ENCODE assay signal across 9 cellular contexts in the genomic region with DNA sequence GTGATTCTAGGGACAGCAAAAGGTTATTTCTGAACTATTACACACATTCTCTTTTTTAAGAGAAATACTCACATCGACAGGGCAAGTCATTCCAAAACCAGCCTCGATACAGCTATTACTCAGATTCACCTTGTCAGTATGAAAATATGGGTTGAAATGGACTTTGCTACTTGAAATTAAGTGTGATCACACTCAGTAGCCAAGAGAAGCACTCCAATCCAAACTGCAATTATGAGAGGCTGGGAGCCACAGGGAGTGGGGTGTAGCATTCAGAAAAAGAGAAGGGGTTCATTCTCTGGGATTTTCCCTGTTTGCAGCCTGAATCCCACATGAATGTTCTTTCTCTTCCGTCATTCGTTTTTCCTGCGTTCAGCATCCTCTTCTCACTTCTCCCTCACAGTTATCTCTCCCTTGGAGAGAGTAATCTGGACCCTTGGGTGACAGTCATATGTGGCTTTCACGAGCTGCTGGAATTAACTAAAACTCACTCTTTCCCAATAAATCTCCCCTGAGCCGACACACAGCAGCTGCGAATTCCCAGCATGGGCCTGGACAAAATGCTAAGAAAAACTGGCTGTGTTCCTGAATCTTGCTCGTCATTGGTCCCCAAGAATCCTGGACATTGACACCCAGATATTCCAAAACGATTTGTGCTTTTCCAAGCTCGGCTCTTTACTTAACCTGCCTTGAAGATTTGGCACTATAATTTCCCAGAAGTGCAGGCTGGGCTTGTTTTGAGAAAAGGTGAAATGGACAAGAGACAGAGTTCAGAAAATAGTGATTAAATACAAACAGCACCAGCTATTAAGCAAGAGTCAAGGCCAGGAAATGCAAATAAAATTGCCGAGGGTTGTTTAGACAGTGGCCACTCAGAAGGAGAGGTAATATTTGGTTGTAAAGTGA.
DNase-seq lines count a peak whose midpoint lies in the region; ATAC-seq and TF ChIP-seq lines count a peak whose summit lies in the region.
"Had no signal": no experiment of that assay in that cellular context is flagged by ENCODE, and none has a peak within 500 bp of the region (broad histone marks: within the 10 kb centered on the region; RNA-seq: fewer than 3 reads in every experiment).

No MANE protein-coding gene starts in this region.

- H3K9me3 Mint-ChIP-seq in activated CD4-positive, alpha-beta memory T cell treated with anti-CD3 and anti-CD28 coated beads for 36 hours, result no peaks in the 10 kb centered on the region

- no peaks in the 10 kb centered on the region for H3K27me3 ChIP-seq in liver (ENCODE audit: control insufficient read depth in 4 of 4, insufficient read depth in 4 of 4, low read length in 3 of 4)
- no peaks in the 10 kb centered on the region for H3K27me3 ChIP-seq in uterus
- no peaks in the 10 kb centered on the region for H3K27me3 ChIP-seq in Karpas-422 (ENCODE audit: low read length)

- H3K27ac Mint-ChIP-seq in activated CD4-positive, alpha-beta memory T cell treated with anti-CD3 and anti-CD28 coated beads for 36 hours, result peak overlapping the region; percentile 92

- H3K4me1 ChIP-seq in liver (ENCODE audit: control insufficient read depth in 4 of 4, insufficient read depth in 4 of 4, low read length in 3 of 4) (peaks cover 14 to 45% (median 23%) of the 10 kb centered on the region in 4 donors), uterus (peaks cover 5 to 21% of the 10 kb centered on the region in 2 donors), Karpas-422 (ENCODE audit: low read length) (peaks cover 3% of the 10 kb centered on the region)

- H3K4me3 ChIP-seq in liver (ENCODE audit: low read depth in 1 of 3, low read length in 3 of 3) (peak overlapping the region; percentile 47 to 82 (median 69)), uterus (no peak overlapping the region), Karpas-422 (ENCODE audit: low read length) (no peak overlapping the region)
- H3K4me3 ChIP-seq: mucosa of descending colon had no signal

- H3K9ac ChIP-seq in liver (ENCODE audit: low read depth in 1 of 2, low read length in 2 of 2), result peak overlapping the region; percentile 78 to 81
- H3K9ac ChIP-seq in Karpas-422 (ENCODE audit: low read length), result no peak overlapping the region

- CTCF ChIA-PET in activated CD4-positive, alpha-beta memory T cell treated with anti-CD3 and anti-CD28 coated beads for 36 hours (lab: Charles Lee), result interaction anchor here (0.6 to 7.6 kb wide), 34 partner anchors 9 to 1122 kb away, joined by 3 to 77 read pairs (median 4); partner anchors contain the start of gene BTG1

- H2AFZ ChIP-seq in Karpas-422 (ENCODE audit: low read length), result no peak overlapping the region

- peak; percentile 22 for DNase-seq in activated naive CD4-positive, alpha-beta T cell treated with Interleukin-2 at 50 U/mL for 16 hours
- DNase-seq in activated naive CD4-positive, alpha-beta T cell (lab: John Stamatoyannopoulos, UW), result no peak
- peak; percentile 63 for DNase-seq in activated CD4-positive, alpha-beta memory T cell treated with anti-CD3 and anti-CD28 coated beads for 36 hours
- peak; percentile 38 to 44 for DNase-seq in uterus
- no peak for DNase-seq in Karpas-422
- no peak for DNase-seq in SHP77 treated with DMSO at 0.1 percent for 48 hours (lab: John Stamatoyannopoulos, UW)

- no peak overlapping the region for H3K4me2 ChIP-seq in Karpas-422 (ENCODE audit: low read depth, low read length, poor library complexity, severe bottlenecking)

- peak overlapping the region; percentile 18 for H3K4me3 Mint-ChIP-seq in activated CD4-positive, alpha-beta memory T cell treated with anti-CD3 and anti-CD28 coated beads for 36 hours

- TF ChIP-seq CTCF in liver (IDR thresholded peaks at IDR 0.05; ENCODE audit: low read depth, low read length, missing input control), result no peak
- TF ChIP-seq CTCF in uterus (IDR thresholded peaks at IDR 0.05), result no peak

- H3K36me3 ChIP-seq in liver (ENCODE audit: control insufficient read depth in 4 of 4, insufficient read depth in 3 of 4, low read depth in 1 of 4, low read length in 3 of 4) (no peaks in the 10 kb centered on the region), uterus (no peaks in the 10 kb centered on the region), Karpas-422 (ENCODE audit: insufficient read depth, low read length) (no peaks in the 10 kb centered on the region)

- intact Hi-C loops in activated CD4-positive, alpha-beta memory T cell treated with anti-CD3 and anti-CD28 coated beads for 36 hours (cut with micrococcal nuclease), result loop anchor here (1.0 to 10.0 kb wide), 9 partner anchors 14 to 724 kb away; partner anchors contain the start of gene EEA1
- intact Hi-C loops in uterus (cut with DNase I; ENCODE audit: low total_unique reads), result no loop called here

- no peak for TF ChIP-seq POLR2A in uterus (IDR thresholded peaks at IDR 0.05)

- ATAC-seq in HG02981 (IDR thresholded peaks at IDR 0.05; ENCODE audit: unreplicated experiment), result peak; percentile 68

- peaks cover 51% of the 10 kb centered on the region for H3K4me1 Mint-ChIP-seq in activated CD4-positive, alpha-beta memory T cell treated with anti-CD3 and anti-CD28 coated beads for 36 hours (ENCODE audit: low read depth)

- no peaks in the 10 kb centered on the region for H3K27me3 Mint-ChIP-seq in activated CD4-positive, alpha-beta memory T cell treated with anti-CD3 and anti-CD28 coated beads for 36 hours

- H3K9me2 ChIP-seq in Karpas-422 (replicated peaks; ENCODE audit: insufficient read depth, low read length), result no peaks in the 10 kb centered on the region

- peak; percentile 54 to 69 for TF ChIP-seq RAD21 in liver (IDR thresholded peaks at IDR 0.05)

- H3K79me2 ChIP-seq in Karpas-422 (ENCODE audit: low read length), result no peaks in the 10 kb centered on the region

- peak overlapping the region; percentile 91 to 93 for H3K27ac ChIP-seq in liver (ENCODE audit: low read depth in 1 of 2, low read length in 2 of 2)
- peak overlapping the region; percentile 84 to 87 for H3K27ac ChIP-seq in uterus
- no peak overlapping the region for H3K27ac ChIP-seq in Karpas-422 (ENCODE audit: low read length)

- no peaks in the 10 kb centered on the region for H4K20me1 ChIP-seq in Karpas-422 (ENCODE audit: insufficient read depth, low read depth, low read length)

- 29% methylated on average over 12 of the region's 12 CpGs for WGBS in liver

- H3K36me3 Mint-ChIP-seq in activated CD4-positive, alpha-beta memory T cell treated with anti-CD3 and anti-CD28 coated beads for 36 hours, result no peaks in the 10 kb centered on the region

- H3K9me3 ChIP-seq in liver (ENCODE audit: control insufficient read depth in 4 of 4, low read length in 3 of 4) (no peaks in the 10 kb centered on the region), uterus (no peaks in the 10 kb centered on the region), Karpas-422 (ENCODE audit: low read length) (no peaks in the 10 kb centered on the region)
- H3K9me3 ChIP-seq: mucosa of descending colon had no signal

- POLR2A ChIA-PET in activated CD4-positive, alpha-beta memory T cell treated with anti-CD3 and anti-CD28 coated beads for 36 hours (lab: Charles Lee), result interaction anchor here (0.7 to 2.0 kb wide), 11 partner anchors 9 to 357 kb away, joined by 3 to 18 read pairs (median 5); partner anchors contain the start of gene BTG1

TF ChIP-seq in liver, 16 proteins besides CTCF, POLR2A, EP300 and RAD21 (continues in another document):
- TF ChIP-seq HNF4A (conservative IDR thresholded peaks at IDR 0.05), result peak; percentile 93
- peak; percentile 82 for TF ChIP-seq MAX (IDR thresholded peaks at IDR 0.05)
- TF ChIP-seq RXRA (IDR thresholded peaks at IDR 0.05), result peak; percentile 89 to 94
- TF ChIP-seq, protein P1, sequence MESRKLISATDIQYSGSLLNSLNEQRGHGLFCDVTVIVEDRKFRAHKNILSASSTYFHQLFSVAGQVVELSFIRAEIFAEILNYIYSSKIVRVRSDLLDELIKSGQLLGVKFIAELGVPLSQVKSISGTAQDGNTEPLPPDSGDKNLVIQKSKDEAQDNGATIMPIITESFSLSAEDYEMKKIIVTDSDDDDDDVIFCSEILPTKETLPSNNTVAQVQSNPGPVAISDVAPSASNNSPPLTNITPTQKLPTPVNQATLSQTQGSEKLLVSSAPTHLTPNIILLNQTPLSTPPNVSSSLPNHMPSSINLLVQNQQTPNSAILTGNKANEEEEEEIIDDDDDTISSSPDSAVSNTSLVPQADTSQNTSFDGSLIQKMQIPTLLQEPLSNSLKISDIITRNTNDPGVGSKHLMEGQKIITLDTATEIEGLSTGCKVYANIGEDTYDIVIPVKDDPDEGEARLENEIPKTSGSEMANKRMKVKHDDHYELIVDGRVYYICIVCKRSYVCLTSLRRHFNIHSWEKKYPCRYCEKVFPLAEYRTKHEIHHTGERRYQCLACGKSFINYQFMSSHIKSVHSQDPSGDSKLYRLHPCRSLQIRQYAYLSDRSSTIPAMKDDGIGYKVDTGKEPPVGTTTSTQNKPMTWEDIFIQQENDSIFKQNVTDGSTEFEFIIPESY (IDR thresholded peaks at IDR 0.05), result peak; percentile 77
- TF ChIP-seq JUND (IDR thresholded peaks at IDR 0.05), result peak; percentile 93
- TF ChIP-seq, protein P2, sequence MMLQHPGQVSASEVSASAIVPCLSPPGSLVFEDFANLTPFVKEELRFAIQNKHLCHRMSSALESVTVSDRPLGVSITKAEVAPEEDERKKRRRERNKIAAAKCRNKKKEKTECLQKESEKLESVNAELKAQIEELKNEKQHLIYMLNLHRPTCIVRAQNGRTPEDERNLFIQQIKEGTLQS (IDR thresholded peaks at IDR 0.05), result peak; percentile 73
- peak; percentile 79 for TF ChIP-seq FOXA2 (IDR thresholded peaks at IDR 0.05)
- TF ChIP-seq FOXA1 (IDR thresholded peaks at IDR 0.05), result peak; percentile 71

Comparison
In these comparisons a context has a peak if more than half of its experiments do, and no peak if none do; other contexts are left out.
1. DNase-seq: peak in activated naive CD4-positive, alpha-beta T cell treated with Interleukin-2 at 50 U/mL for 16 hours (single experiment), activated CD4-positive, alpha-beta memory T cell treated with anti-CD3 and anti-CD28 coated beads for 36 hours (single experiment) and uterus (2 of 2); none in activated naive CD4-positive, alpha-beta T cell (0 of 4), Karpas-422 (single experiment) and SHP77 treated with DMSO at 0.1 percent for 48 hours (single experiment).
2. H3K4me3 ChIP-seq: peak in liver (3 of 3); none in uterus (0 of 2) and Karpas-422 (single experiment).